In genomic region chr2:203547356-203547755, GRCh38 we compare ENCODE assay signal across 1 cellular context.
TF ChIP-seq lines count a peak whose summit lies in the region.

No MANE protein-coding gene starts in this region.

TF ChIP-seq in HepG2, 621 proteins besides CTCF, POLR2A, EP300 and RAD21:
- peak; percentile 35 for TF ChIP-seq ATF7 (IDR thresholded peaks at IDR 0.05)
- TF ChIP-seq ATF7 (CRISPR knock-in tag; IDR thresholded peaks at IDR 0.05) = no peak
- TF ChIP-seq CREB1 (IDR thresholded peaks at IDR 0.05) = no peak
- TF ChIP-seq CREB1 (CRISPR knock-in tag; IDR thresholded peaks at IDR 0.05) = no peak
